Comparison of ENCODE assay signal across 1 cellular context in the genomic region with DNA sequence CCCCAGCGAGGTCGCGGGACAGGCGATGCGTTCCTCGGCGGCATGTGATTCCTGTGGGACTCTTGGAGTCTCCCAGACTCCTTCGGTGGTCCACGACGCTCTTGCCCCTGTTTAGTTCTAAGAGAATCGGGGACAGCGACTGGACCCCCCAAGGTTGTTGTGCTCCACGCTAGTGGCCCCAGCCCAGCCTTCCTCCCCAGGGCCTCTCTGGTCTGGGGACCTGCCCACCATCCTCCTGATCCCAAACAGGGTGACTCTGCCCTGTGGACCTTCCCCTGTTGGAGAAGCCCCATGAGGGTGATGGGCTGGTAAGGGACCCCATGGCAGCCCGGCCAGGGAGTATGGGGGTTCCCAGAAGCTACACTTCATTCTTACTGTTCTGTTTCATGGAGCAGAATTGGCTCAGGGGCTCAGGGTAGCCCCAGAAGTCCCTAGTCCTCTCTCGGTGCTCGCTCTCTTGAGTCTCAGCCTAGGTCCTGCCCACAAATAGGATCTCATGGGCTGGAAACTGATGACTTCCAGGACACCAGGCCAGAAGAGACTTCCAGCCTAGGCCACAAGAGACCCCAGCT.
TF ChIP-seq lines count a peak whose summit lies in the region.

No MANE protein-coding gene starts in this region.

TF ChIP-seq in K562, 482 proteins besides CTCF, POLR2A, EP300 and RAD21:
- no peak for TF ChIP-seq MAZ (CRISPR knock-in tag; conservative IDR thresholded peaks at IDR 0.05 in 1 of 2, IDR thresholded peaks at IDR 0.05 in 1 of 2)
- no peak for TF ChIP-seq ZKSCAN8 (CRISPR knock-in tag; IDR thresholded peaks at IDR 0.05)
- no peak for TF ChIP-seq SAFB2 (IDR thresholded peaks at IDR 0.05; ENCODE audit: borderline replicate concordance, low read depth, low read length, severe bottlenecking)
- TF ChIP-seq SLC30A9 (CRISPR knock-in tag; IDR thresholded peaks at IDR 0.05): no peak
- TF ChIP-seq ZNF444 (CRISPR knock-in tag; IDR thresholded peaks at IDR 0.05): no peak
- no peak for TF ChIP-seq RBM14 (IDR thresholded peaks at IDR 0.05; ENCODE audit: borderline replicate concordance, insufficient read depth, low read depth, low read length)
- no peak for TF ChIP-seq POLR2H (tag; IDR thresholded peaks at IDR 0.05; ENCODE audit: low read depth)
- no peak for TF ChIP-seq ZNF639 (CRISPR knock-in tag; conservative IDR thresholded peaks at IDR 0.05 in 1 of 2, IDR thresholded peaks at IDR 0.05 in 1 of 2)
- TF ChIP-seq TCF15 (CRISPR knock-in tag; IDR thresholded peaks at IDR 0.05): no peak
- no peak for TF ChIP-seq RBM39 (optimal IDR thresholded peaks at IDR 0.05; ENCODE audit: low read depth, low read length)
- TF ChIP-seq LCOR (CRISPR knock-in tag; IDR thresholded peaks at IDR 0.05): no peak
- TF ChIP-seq ZFP36 (IDR thresholded peaks at IDR 0.05; ENCODE audit: low read depth, low read length, partially characterized antibody): no peak
- TF ChIP-seq SP1 (CRISPR knock-in tag; IDR thresholded peaks at IDR 0.05): no peak
- TF ChIP-seq EGR1 (conservative IDR thresholded peaks at IDR 0.05): no peak
- TF ChIP-seq CTBP1 (IDR thresholded peaks at IDR 0.05; ENCODE audit: borderline replicate concordance): no peak
- no peak for TF ChIP-seq HDAC2 (IDR thresholded peaks at IDR 0.05)
- no peak for TF ChIP-seq BMI1 (IDR thresholded peaks at IDR 0.05; ENCODE audit: low read length)
